Comparison of ENCODE assay signal across 25 cellular contexts in the genomic region with DNA sequence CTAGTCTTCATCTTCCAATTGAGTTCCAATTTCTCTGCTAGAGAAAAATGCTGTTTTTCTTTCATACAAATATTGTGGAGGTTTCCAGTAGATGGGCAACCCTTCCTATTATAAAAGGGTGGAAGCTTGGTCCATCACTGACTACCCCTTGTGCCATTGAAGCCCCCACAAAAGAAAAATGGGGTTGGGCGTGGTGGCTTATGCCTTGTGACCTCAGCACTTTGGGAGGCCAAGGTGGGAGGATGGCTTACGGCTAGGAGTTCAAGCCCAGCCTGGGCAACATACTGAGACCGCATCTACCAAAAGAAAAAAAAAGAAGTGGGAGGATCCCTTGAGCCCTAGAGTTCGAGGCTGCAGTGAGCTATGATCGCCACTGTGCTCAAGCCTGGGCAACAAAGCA. TPM values are rescaled to one million over a fixed set of nuclear protein-coding genes. Genes with fewer than 3 reads are reported as not detected.
A peak's percentile ranks its signal among the peaks of the same experiment; 100 is the strongest.
DNase-seq lines count a peak whose midpoint lies in the region; ATAC-seq and TF ChIP-seq lines count a peak whose summit lies in the region.
"Had no signal": no experiment of that assay in that cellular context is flagged by ENCODE, and none has a peak within 500 bp of the region (broad histone marks: within the 10 kb centered on the region; RNA-seq: fewer than 3 reads in every experiment).

No MANE protein-coding gene starts in this region.

- H3K27ac ChIP-seq in HEK293 (ENCODE audit: extremely low read depth, low read depth, low read length): no peak overlapping the region
- H3K27ac ChIP-seq: 22Rv1; A549; BLaER1 treated with 17β-estradiol and CSF1 and Interleukin-3, amounts not matched to agents 10 nM and 100 nM; C4-2B had no signal

- H3K4me1 ChIP-seq in HEK293 (ENCODE audit: control insufficient read depth, insufficient read depth, low read length): no peaks in the 10 kb centered on the region
- H3K4me1 ChIP-seq: Caco-2 had no signal

- CTCF ChIA-PET in HEK293 (lab: Yijun Ruan, JAX): interaction anchor here (0.7 kb wide), 1 partner anchor 33 kb away, joined by 3 read pairs; no protein-coding TSS in a partner anchor

- TF ChIP-seq CTCF in HEK293 (tag by site-specific recombination; IDR thresholded peaks at IDR 0.05) (no peak), endothelial cell (IDR thresholded peaks at IDR 0.05; ENCODE audit: unreplicated experiment) (no peak), nephron progenitor cell (IDR thresholded peaks at IDR 0.05) (no peak)

- H3K27ac Mint-ChIP-seq in endothelial cell (ENCODE audit: unreplicated experiment) (no peak overlapping the region), nephron progenitor cell (peak overlapping the region; percentile 51)
- H3K27ac Mint-ChIP-seq: B cell; CD4-positive, alpha-beta T cell; CD8-positive, alpha-beta T cell had no signal

- peaks cover 0 to 67% of the 10 kb centered on the region in 2 experiments; a peak in 2 of 3 replicates for H3K36me3 ChIP-seq in HEK293 (ENCODE audit: control insufficient read depth in 2 of 2, insufficient read depth in 1 of 2, low read length in 2 of 2)

- no peaks in the 10 kb centered on the region for H3K9me3 ChIP-seq in HEK293 (ENCODE audit: control insufficient read depth, insufficient read depth, low read depth, low read length)
- H3K9me3 ChIP-seq: A549; BLaER1 treated with 17β-estradiol and CSF1 and Interleukin-3, amounts not matched to agents 10 nM and 100 nM; Caco-2 had no signal

- H3K27me3 Mint-ChIP-seq in endothelial cell (ENCODE audit: unreplicated experiment): peaks cover 5% of the 10 kb centered on the region
- H3K27me3 Mint-ChIP-seq in nephron progenitor cell (ENCODE audit: low read depth, poor library complexity): peaks cover 8% of the 10 kb centered on the region
- H3K27me3 Mint-ChIP-seq: B cell; CD4-positive, alpha-beta T cell had no signal

- no peak overlapping the region for H3K4me3 ChIP-seq in HEK293 (ENCODE audit: low read depth, low read length)
- H3K4me3 ChIP-seq: A549; BLaER1 treated with 17β-estradiol and CSF1 and Interleukin-3, amounts not matched to agents 10 nM and 100 nM; GM12878 had no signal

- H3K36me3 Mint-ChIP-seq in endothelial cell (ENCODE audit: low read depth, unreplicated experiment): peaks cover 32% of the 10 kb centered on the region
- H3K36me3 Mint-ChIP-seq in nephron progenitor cell (ENCODE audit: low read depth): peaks cover 22% of the 10 kb centered on the region

- H3K4me3 Mint-ChIP-seq in endothelial cell (ENCODE audit: unreplicated experiment) (peak overlapping the region; percentile 67), nephron progenitor cell (no peak overlapping the region)
- H3K4me3 Mint-ChIP-seq: B cell; CD4-positive, alpha-beta T cell; CD8-positive, alpha-beta T cell had no signal

- H3K9me3 Mint-ChIP-seq in endothelial cell (ENCODE audit: unreplicated experiment) (no peaks in the 10 kb centered on the region), nephron progenitor cell (no peaks in the 10 kb centered on the region)
- H3K9me3 Mint-ChIP-seq: CD4-positive, alpha-beta T cell; CD8-positive, alpha-beta T cell had no signal

- DNase-seq in Right ventricle myocardium superior (peak; percentile 13), left cardiac atrium (no peak), endothelial cell (ENCODE audit: low spot score) (no peak), nephron progenitor cell (no peak), hypothalamus (lab: John Stamatoyannopoulos, UW) (no peak), DMS 273 treated with DMSO at 0.1 percent for 48 hours (lab: John Stamatoyannopoulos, UW) (no peak)
- DNase-seq: AML-193; Caco-2; Calu3; CD4-positive, alpha-beta T cell; CD8-positive, alpha-beta T cell; DMS153; DMS53; DMS79; DND-41; EL; GDM1 had no signal

- intact Hi-C loops in Right ventricle myocardium superior (cut with DNase I): no loop called here
- intact Hi-C loops in left cardiac atrium (cut with DNase I): no loop called here

- POLR2A ChIA-PET in HEK293 (lab: Yijun Ruan, JAX): interaction anchor here (1.9 kb wide), 1 partner anchor 23 kb away, joined by 10 read pairs; the partner anchor contains the start of gene NCKAP5L

- H3K4me1 Mint-ChIP-seq in endothelial cell (ENCODE audit: unreplicated experiment): peaks cover 43% of the 10 kb centered on the region
- peaks cover 45% of the 10 kb centered on the region for H3K4me1 Mint-ChIP-seq in nephron progenitor cell
- H3K4me1 Mint-ChIP-seq: B cell had no signal

- ATAC-seq in Right ventricle myocardium superior (ENCODE audit: poor library complexity) (no peak), left cardiac atrium (no peak), GM18502 (IDR thresholded peaks at IDR 0.05; ENCODE audit: poor library complexity, unreplicated experiment) (no peak)
- ATAC-seq: A549; CD8-positive, alpha-beta T cell; GM12878 had no signal

TF ChIP-seq in HEK293, 187 proteins besides CTCF, POLR2A, EP300 and RAD21:
- TF ChIP-seq, protein P1, sequence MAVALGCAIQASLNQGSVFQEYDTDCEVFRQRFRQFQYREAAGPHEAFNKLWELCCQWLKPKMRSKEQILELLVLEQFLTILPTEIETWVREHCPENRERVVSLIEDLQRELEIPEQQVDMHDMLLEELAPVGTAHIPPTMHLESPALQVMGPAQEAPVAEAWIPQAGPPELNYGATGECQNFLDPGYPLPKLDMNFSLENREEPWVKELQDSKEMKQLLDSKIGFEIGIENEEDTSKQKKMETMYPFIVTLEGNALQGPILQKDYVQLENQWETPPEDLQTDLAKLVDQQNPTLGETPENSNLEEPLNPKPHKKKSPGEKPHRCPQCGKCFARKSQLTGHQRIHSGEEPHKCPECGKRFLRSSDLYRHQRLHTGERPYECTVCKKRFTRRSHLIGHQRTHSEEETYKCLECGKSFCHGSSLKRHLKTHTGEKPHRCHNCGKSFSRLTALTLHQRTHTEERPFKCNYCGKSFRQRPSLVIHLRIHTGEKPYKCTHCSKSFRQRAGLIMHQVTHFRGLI (tag by site-specific recombination; IDR thresholded peaks at IDR 0.05): peak; percentile 59; the same call in 1 of the 2 replicates
- TF ChIP-seq ZEB2 (tag by site-specific recombination; IDR thresholded peaks at IDR 0.05) (no peak), TSHZ1 (tag by site-specific recombination; IDR thresholded peaks at IDR 0.05; ENCODE audit: borderline replicate concordance) (no peak), TCF7L2 (IDR thresholded peaks at IDR 0.05; ENCODE audit: borderline replicate concordance, low read depth, low read length) (no peak)

RNA-seq across cellular contexts. Expression of gene NCKAP5L, which starts 22.8 kb away (rescaled TPM):
- 29.0 TPM for total RNA-seq in Right ventricle myocardium superior
- total RNA-seq in left cardiac atrium: 10 to 100 TPM; 18.6 to 18.8 TPM
- total RNA-seq in endothelial cell (ENCODE audit: unreplicated experiment): 70.9 TPM

RNA-seq across cellular contexts. Expression of gene BCDIN3D, which starts 37.5 kb away (rescaled TPM):
- total RNA-seq in Right ventricle myocardium superior (2.4 TPM), left cardiac atrium (1 to 10 TPM; 2.9 to 4.0 TPM), endothelial cell (ENCODE audit: unreplicated experiment) (2.6 TPM)
